9 cellular contexts compared by ENCODE assay signal in the genomic region with DNA sequence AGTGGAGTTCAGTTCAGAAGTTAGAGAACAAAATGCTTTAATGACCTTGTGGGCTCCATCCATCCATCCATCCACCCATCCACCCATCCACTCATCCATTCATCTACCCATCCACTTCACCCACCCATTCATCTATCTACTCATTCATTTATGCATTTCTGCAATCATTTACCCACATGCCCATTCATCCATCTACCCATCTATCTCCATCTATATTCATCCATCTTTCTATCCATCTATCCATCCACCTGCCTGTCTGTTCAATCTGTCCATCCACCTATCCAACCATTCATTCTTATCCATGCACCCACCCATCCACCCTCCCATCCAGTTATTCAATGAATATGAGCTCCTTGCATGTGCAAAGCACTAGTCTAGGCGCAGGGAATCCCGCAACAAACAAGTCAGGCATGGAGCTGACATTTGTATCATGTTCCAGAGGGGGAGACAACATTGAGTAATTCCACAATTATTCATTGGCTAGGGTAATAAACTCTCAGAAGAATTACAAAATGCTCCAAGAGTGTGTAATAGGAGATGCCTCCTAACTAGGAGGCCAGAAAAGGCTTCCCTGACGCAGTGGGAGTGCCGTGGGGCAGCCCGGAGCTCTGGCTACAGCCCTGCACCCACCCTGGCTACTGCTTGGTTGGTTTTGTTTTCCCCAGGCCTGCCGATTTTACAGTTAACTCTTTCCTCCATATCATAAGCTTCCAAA.
DNase-seq lines count a peak whose midpoint lies in the region; ATAC-seq, FAIRE-seq and TF ChIP-seq lines count a peak whose summit lies in the region.
"Had no signal": no experiment of that assay in that cellular context is flagged by ENCODE, and none has a peak within 500 bp of the region (broad histone marks: within the 10 kb centered on the region; RNA-seq: fewer than 3 reads in every experiment).

No MANE protein-coding gene starts in this region.

- intact Hi-C loops in upper lobe of right lung (cut with DNase I), result no loop called here

- no peaks in the 10 kb centered on the region; a peak in 1 of 7 replicates for H3K27me3 ChIP-seq in H1 (replicated peaks in 1 of 4; ENCODE audit: control insufficient read depth in 3 of 4, extremely low read depth in 1 of 4, insufficient read depth in 3 of 4, low read length in 3 of 4)
- no peaks in the 10 kb centered on the region for H3K27me3 ChIP-seq in upper lobe of right lung

- H3K23me2 ChIP-seq in H1 (ENCODE audit: low read depth, low read length), result peaks cover 3% of the 10 kb centered on the region; the same call in 1 of the 2 replicates

- no peak overlapping the region for H2BK20ac ChIP-seq in H1 (ENCODE audit: low read length)

- no peak for TF ChIP-seq RAD21 in Ishikawa (IDR thresholded peaks at IDR 0.05; ENCODE audit: low read depth)
- no peak for TF ChIP-seq RAD21 in H1 (IDR thresholded peaks at IDR 0.05 in 1 of 2, conservative IDR thresholded peaks at IDR 0.05 in 1 of 2; ENCODE audit: low read depth in 2 of 2, low read length in 2 of 2)

- no peak overlapping the region for H3K23ac ChIP-seq in H1 (ENCODE audit: insufficient read length)

- H2BK5ac ChIP-seq in H1 (ENCODE audit: low read depth, low read length), result peak overlapping the region; percentile 50; the same call in 1 of the 2 replicates

- no peak overlapping the region for H4K8ac ChIP-seq in H1 (ENCODE audit: extremely low read depth, insufficient read depth, low read length)

- H3K56ac ChIP-seq in H1 (replicated peaks; ENCODE audit: insufficient read length, low read depth, low read length), result no peak overlapping the region

- WGBS in H1 (ENCODE audit: extremely low coverage in 1 of 2, insufficient coverage in 1 of 2, insufficient read length in 1 of 2, insufficient replicate concordance in 2 of 2, low coverage in 1 of 2, low lambda C conversion rate in 2 of 2, missing lambda C conversion rate in 1 of 2), 2 experiments, result 71% methylated on average over 6 of the region's 6 CpGs; no CpG with 5 or more reads in 1 of the 2 experiments
- 25 to 36% methylated on average over 4 to 6 of the region's 6 CpGs for WGBS in mesodermal cell (ENCODE audit: insufficient coverage in 2 of 2), 2 experiments

- H4K91ac ChIP-seq in H1 (replicated peaks; ENCODE audit: insufficient read length, low read length), result no peak overlapping the region

- no peak overlapping the region for H3K14ac ChIP-seq in H1 (ENCODE audit: insufficient read length)

- no peak overlapping the region for H3K4ac ChIP-seq in H1 (replicated peaks; ENCODE audit: insufficient read length, low read depth, low read length)

- peaks cover 2% of the 10 kb centered on the region in 2 experiments; a peak in 2 of 4 replicates for H3K9me3 ChIP-seq in H1 (ENCODE audit: insufficient read depth in 2 of 2, low read depth in 1 of 2, low read length in 1 of 2)
- peaks cover 2% of the 10 kb centered on the region for H3K9me3 ChIP-seq in mesodermal cell (ENCODE audit: control insufficient read depth, low read length)
- no peaks in the 10 kb centered on the region for H3K9me3 ChIP-seq in upper lobe of right lung

- no peak for TF ChIP-seq CTCF in H1 (IDR thresholded peaks at IDR 0.05; ENCODE audit: control extremely low read depth in 1 of 3, insufficient read depth in 1 of 3, low read depth in 1 of 3, low read length in 3 of 3)
- no peak for TF ChIP-seq CTCF in upper lobe of right lung (IDR thresholded peaks at IDR 0.05)

- H2BK15ac ChIP-seq in H1 (ENCODE audit: low read length), result no peak overlapping the region

- H3K4me2 ChIP-seq in H1 (ENCODE audit: insufficient read depth in 1 of 2, low read depth in 2 of 2, low read length in 2 of 2), result no peak overlapping the region

- TF ChIP-seq EP300 in Ishikawa (IDR thresholded peaks at IDR 0.05; ENCODE audit: borderline replicate concordance) (no peak), H1 (IDR thresholded peaks at IDR 0.05; ENCODE audit: borderline replicate concordance in 1 of 2, low read depth in 2 of 2, low read length in 2 of 2) (no peak)

- ATAC-seq in upper lobe of right lung, result peak; percentile 17
- no peak for ATAC-seq in HG03025 (IDR thresholded peaks at IDR 0.05; ENCODE audit: low FRiP score, unreplicated experiment)

- H2AFZ ChIP-seq in H1 (ENCODE audit: low read length), result no peak overlapping the region

- H3K9ac ChIP-seq in H1 (replicated peaks in 1 of 4; ENCODE audit: extremely low read depth in 1 of 4, low read depth in 3 of 4, low read length in 3 of 4), result no peak overlapping the region

- CTCF ChIA-PET in H1 (lab: Charles Lee; ENCODE audit: partially characterized antibody), result interaction anchor here (0.9 to 3.5 kb wide), 4 partner anchors 10 to 153 kb away, joined by 3 to 9 read pairs (median 8); no protein-coding TSS in a partner anchor

- H3K36me3 ChIP-seq in H1 (ENCODE audit: control insufficient read depth in 2 of 4, insufficient read depth in 4 of 4, low read length in 3 of 4) (no peaks in the 10 kb centered on the region), mesodermal cell (ENCODE audit: control insufficient read depth, insufficient read depth, low read length) (no peaks in the 10 kb centered on the region), upper lobe of right lung (no peaks in the 10 kb centered on the region)

- no peak overlapping the region for H3K18ac ChIP-seq in H1 (ENCODE audit: extremely low read depth, low read length)

- no peak for FAIRE-seq in H1 (lab: Jason Lieb, UNC)
- FAIRE-seq: GM12891 had no signal

- H4K20me1 ChIP-seq in H1 (replicated peaks in 1 of 2; ENCODE audit: control insufficient read depth in 1 of 2, insufficient read depth in 2 of 2, low read length in 2 of 2), result no peaks in the 10 kb centered on the region

- H3K79me1 ChIP-seq in H1 (ENCODE audit: low read depth, low read length), result no peaks in the 10 kb centered on the region

- no peak overlapping the region for H4K5ac ChIP-seq in H1 (ENCODE audit: insufficient read length, low read depth, low read length)

- H3K4me1 ChIP-seq in H1 (replicated peaks in 1 of 4; ENCODE audit: control insufficient read depth in 3 of 4, insufficient read depth in 4 of 4, low read length in 3 of 4) (peaks cover 7 to 22% (median 17%) of the 10 kb centered on the region in 4 experiments), mesodermal cell (ENCODE audit: control insufficient read depth, insufficient read depth, low read length, poor library complexity, severe bottlenecking) (peaks cover 31% of the 10 kb centered on the region), upper lobe of right lung (peaks cover 22% of the 10 kb centered on the region)

- DNase-seq in H1 (ENCODE audit: low read depth in 1 of 2, low spot score in 2 of 2), result no peak
- DNase-seq in upper lobe of right lung, result no peak
- DNase-seq in NCI-H345 treated with DMSO at 0.1 percent for 48 hours (lab: John Stamatoyannopoulos, UW; ENCODE audit: unreplicated experiment), result no peak
- no peak for DNase-seq in superior temporal gyrus (ENCODE audit: extremely low spot score)
- DNase-seq: MV-4-11 had no signal

- no peak for TF ChIP-seq POLR2A in H1 (IDR thresholded peaks at IDR 0.05; ENCODE audit: control extremely low read depth in 1 of 2, low read depth in 2 of 2, low read length in 2 of 2)

- POLR2A ChIA-PET in H1 (lab: Charles Lee; ENCODE audit: partially characterized antibody), result no interaction called here

- H3K27ac ChIP-seq in H1 (ENCODE audit: low read depth, low read length), result no peak overlapping the region
- H3K27ac ChIP-seq in mesodermal cell (ENCODE audit: low read depth, low read length, severe bottlenecking), result peak overlapping the region; percentile 92
- no peak overlapping the region for H3K27ac ChIP-seq in upper lobe of right lung

- no peak overlapping the region for H2BK12ac ChIP-seq in H1 (ENCODE audit: low read depth, low read length)

- no peak overlapping the region for H2AK5ac ChIP-seq in H1 (ENCODE audit: low read depth, low read length)

- H3K79me2 ChIP-seq in H1 (ENCODE audit: control insufficient read depth in 1 of 2, insufficient read depth in 2 of 2, low read length in 2 of 2), result no peaks in the 10 kb centered on the region

- H3K4me3 ChIP-seq in H1 (ENCODE audit: extremely low read depth in 1 of 4, insufficient read depth in 2 of 4, low read depth in 3 of 4, low read length in 4 of 4) (no peak overlapping the region), mesodermal cell (ENCODE audit: extremely low read depth, insufficient read depth, low read length, poor library complexity, severe bottlenecking) (no peak overlapping the region), upper lobe of right lung (no peak overlapping the region)

- no peak overlapping the region for H2BK120ac ChIP-seq in H1 (replicated peaks; ENCODE audit: low read depth, low read length)

TF ChIP-seq in Ishikawa, 13 proteins besides CTCF, POLR2A, EP300 and RAD21:
- TF ChIP-seq EGR1 (IDR thresholded peaks at IDR 0.05) (no peak), CEBPB (IDR thresholded peaks at IDR 0.05) (peak; percentile 58), TCF12 (IDR thresholded peaks at IDR 0.05; ENCODE audit: low read depth) (0 out of 2 replicates have a peak, but pooled peaks have one; percentile 10)

TF ChIP-seq in H1, 55 proteins besides CTCF, POLR2A, EP300 and RAD21:
- TF ChIP-seq ASH2L (IDR thresholded peaks at IDR 0.05; ENCODE audit: low read length), result no peak
TF ChIP-seq in H1: peak in this region for 0.
